In the genomic region with DNA sequence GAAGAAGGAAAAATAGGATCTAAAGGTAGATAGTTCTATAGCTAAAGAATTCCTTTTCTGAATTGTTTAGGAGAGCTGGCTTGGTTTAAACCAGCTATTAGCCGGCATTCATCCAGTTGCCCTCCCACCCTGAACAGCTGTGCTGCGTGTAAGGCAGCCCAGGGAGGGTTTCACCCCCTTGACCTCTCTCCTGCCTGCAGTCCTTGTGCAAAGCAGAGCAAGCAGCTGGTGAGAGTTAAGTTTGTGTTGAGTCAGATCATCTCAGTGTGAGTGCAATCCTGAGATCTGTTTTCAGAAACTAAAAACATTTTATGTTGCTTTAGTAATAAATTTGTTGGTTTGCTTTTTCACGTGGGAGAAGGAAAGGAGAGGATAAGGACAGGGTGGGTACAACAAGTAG, we compare ENCODE assay signal across 9 cellular contexts. TPM values are rescaled to one million over a fixed set of nuclear protein-coding genes. Genes with fewer than 3 reads are reported as not detected.
DNase-seq lines count a peak whose midpoint lies in the region; ATAC-seq and TF ChIP-seq lines count a peak whose summit lies in the region.
"Had no signal": no experiment of that assay in that cellular context is flagged by ENCODE, and none has a peak within 500 bp of the region (broad histone marks: within the 10 kb centered on the region; RNA-seq: fewer than 3 reads in every experiment).

No MANE protein-coding gene starts in this region.

- no peak for TF ChIP-seq POLR2A in upper lobe of left lung (IDR thresholded peaks at IDR 0.05)

- no peak for ATAC-seq in left lobe of liver
- ATAC-seq in upper lobe of left lung (ENCODE audit: low FRiP score in 2 of 2) = peak; percentile 71 to 72
- ATAC-seq in HG03442 (IDR thresholded peaks at IDR 0.05; ENCODE audit: unreplicated experiment) = no peak

- no peak overlapping the region for H3K4me3 ChIP-seq in ascending aorta
- no peak overlapping the region for H3K4me3 ChIP-seq in upper lobe of left lung

- H3K27ac Mint-ChIP-seq in activated CD4-positive, alpha-beta T cell treated with anti-CD3 and anti-CD28 coated beads, Interleukin-2, amount 10 ng/mL, durations not matched to agents 7 days and 5 days = peak overlapping the region; percentile 75

- CTCF ChIA-PET in activated CD4-positive, alpha-beta T cell treated with anti-CD3 and anti-CD28 coated beads, Interleukin-2, amount 10 ng/mL, durations not matched to agents 7 days and 5 days (lab: Charles Lee) = interaction anchor here (1.4 kb wide), 1 partner anchor 12 kb away, joined by 4 read pairs; no protein-coding TSS in a partner anchor

- H3K27me3 Mint-ChIP-seq in activated CD4-positive, alpha-beta T cell treated with anti-CD3 and anti-CD28 coated beads, Interleukin-2, amount 10 ng/mL, durations not matched to agents 7 days and 5 days = no peaks in the 10 kb centered on the region

- no peaks in the 10 kb centered on the region for H3K9me3 Mint-ChIP-seq in activated CD4-positive, alpha-beta T cell treated with anti-CD3 and anti-CD28 coated beads, Interleukin-2, amount 10 ng/mL, durations not matched to agents 7 days and 5 days

- no peak for TF ChIP-seq CTCF in ascending aorta (IDR thresholded peaks at IDR 0.05)
- no peak for TF ChIP-seq CTCF in upper lobe of left lung (IDR thresholded peaks at IDR 0.05)

- H3K27me3 ChIP-seq in ascending aorta (no peaks in the 10 kb centered on the region), upper lobe of left lung (no peaks in the 10 kb centered on the region)

- H3K36me3 Mint-ChIP-seq in activated CD4-positive, alpha-beta T cell treated with anti-CD3 and anti-CD28 coated beads, Interleukin-2, amount 10 ng/mL, durations not matched to agents 7 days and 5 days (ENCODE audit: low read depth) = peaks cover 26% of the 10 kb centered on the region

- no peak for TF ChIP-seq EP300 in upper lobe of left lung (IDR thresholded peaks at IDR 0.05)

- DNase-seq in activated CD4-positive, alpha-beta T cell treated with anti-CD3 and anti-CD28 coated beads, Interleukin-2, amount 10 ng/mL, durations not matched to agents 7 days and 5 days = no peak
- DNase-seq in activated CD4-positive, alpha-beta T cell treated with anti-CD3 and anti-CD28 coated beads, Interleukin-2, amount 50 U/mL, for 4 hours = no peak
- DNase-seq in ascending aorta (ENCODE audit: low spot score in 2 of 2) (no peak), left lobe of liver (ENCODE audit: low spot score) (peak; percentile 39), upper lobe of left lung (peak in 1 of 2 donors; percentile 43), LoVo (ENCODE audit: low spot score) (no peak), NCI-H2171 (lab: John Stamatoyannopoulos, UW) (no peak)
- DNase-seq: cerebellar nuclear complex had no signal

- H3K4me1 ChIP-seq in ascending aorta = peaks cover 4 to 17% of the 10 kb centered on the region in 2 donors
- peaks cover 30 to 61% (median 45%) of the 10 kb centered on the region in 4 donors for H3K4me1 ChIP-seq in upper lobe of left lung

- H3K9me3 ChIP-seq in ascending aorta (no peaks in the 10 kb centered on the region), upper lobe of left lung (no peaks in the 10 kb centered on the region)

- WGBS in upper lobe of left lung, 2 donors = 52 to 53% methylated on average over 3 of the region's 3 CpGs

- POLR2A ChIA-PET in activated CD4-positive, alpha-beta T cell treated with anti-CD3 and anti-CD28 coated beads, Interleukin-2, amount 10 ng/mL, durations not matched to agents 7 days and 5 days (lab: Charles Lee) = no interaction called here

- H3K4me1 Mint-ChIP-seq in activated CD4-positive, alpha-beta T cell treated with anti-CD3 and anti-CD28 coated beads, Interleukin-2, amount 10 ng/mL, durations not matched to agents 7 days and 5 days = peaks cover 53% of the 10 kb centered on the region

- H3K4me3 Mint-ChIP-seq in activated CD4-positive, alpha-beta T cell treated with anti-CD3 and anti-CD28 coated beads, Interleukin-2, amount 10 ng/mL, durations not matched to agents 7 days and 5 days = no peak overlapping the region

- intact Hi-C loops in ascending aorta (cut with DNase I) = no loop called here

- H3K27ac ChIP-seq in ascending aorta (peak overlapping the region; percentile 33 to 40), upper lobe of left lung (peak overlapping the region; percentile 48 to 76 (median 60))

- no peaks in the 10 kb centered on the region for H3K36me3 ChIP-seq in ascending aorta
- no peaks in the 10 kb centered on the region for H3K36me3 ChIP-seq in upper lobe of left lung

RNA-seq across cellular contexts. Expression of a gene that starts 13.0 kb away (rescaled TPM):
- 10 to 100 TPM; 14.6 to 18.4 TPM for total RNA-seq in activated CD4-positive, alpha-beta T cell treated with anti-CD3 and anti-CD28 coated beads, Interleukin-2, amount 10 ng/mL, durations not matched to agents 7 days and 5 days
- 27.4 TPM for total RNA-seq in ascending aorta
- total RNA-seq in left lobe of liver = 76.9 TPM
- total RNA-seq in upper lobe of left lung = 10 to 100 TPM; 23.6 to 40.2 (median 33.7) TPM

RNA-seq across cellular contexts. Expression of a gene that starts 13.9 kb away (rescaled TPM):
- total RNA-seq in activated CD4-positive, alpha-beta T cell treated with anti-CD3 and anti-CD28 coated beads, Interleukin-2, amount 10 ng/mL, durations not matched to agents 7 days and 5 days = 10 to 100 TPM; 13.9 to 14.2 TPM
- total RNA-seq in ascending aorta = 48.2 TPM
- 6.3 TPM for total RNA-seq in left lobe of liver
- 10 to 100 TPM in 5 of 6 donors, 1 to 10 TPM in 1; 8.0 to 37.7 (median 13.0) TPM for total RNA-seq in upper lobe of left lung

RNA-seq across cellular contexts. Expression of a gene that starts 46.5 kb away (rescaled TPM):
- total RNA-seq in activated CD4-positive, alpha-beta T cell treated with anti-CD3 and anti-CD28 coated beads, Interleukin-2, amount 10 ng/mL, durations not matched to agents 7 days and 5 days = 10 to 100 TPM; 57.2 to 59.9 TPM
- total RNA-seq in ascending aorta = 97.2 TPM
- 35.8 TPM for total RNA-seq in left lobe of liver
- total RNA-seq in upper lobe of left lung = 100 to 1,000 TPM in 1 of 6 donors, 10 to 100 TPM in 5; 45.9 to 116 (median 61.1) TPM

Comparison
In these comparisons a context has a peak if more than half of its experiments do, and no peak if none do; other contexts are left out.
1. ATAC-seq: peak in upper lobe of left lung (2 of 2); none in left lobe of liver (single experiment) and HG03442 (single experiment).